ENCODE assay signal across 2 cellular contexts in the genomic region with DNA sequence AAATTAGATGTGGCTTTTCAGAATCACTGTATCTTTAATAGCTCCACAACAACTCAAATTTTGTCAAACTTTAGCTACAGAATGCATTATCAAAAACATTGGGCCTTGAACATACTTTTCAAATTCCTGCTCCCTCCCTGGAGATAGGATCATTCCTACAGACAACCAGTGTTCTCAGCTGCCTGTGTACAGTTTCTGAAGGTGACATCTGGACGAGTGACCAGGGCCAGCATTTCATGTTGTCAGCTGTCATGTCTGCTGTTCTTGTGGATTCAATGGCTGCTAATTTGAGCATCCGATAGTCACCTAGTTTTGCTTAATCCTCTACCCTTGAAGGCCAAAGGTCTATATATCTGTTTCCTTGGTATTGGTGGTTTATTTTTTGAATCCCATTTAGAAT.
TF ChIP-seq lines count a peak whose summit lies in the region.

No MANE protein-coding gene starts in this region.

TF ChIP-seq in A549, 52 proteins besides CTCF, POLR2A, EP300 and RAD21 (continued from another document):
- TF ChIP-seq, protein P1, sequence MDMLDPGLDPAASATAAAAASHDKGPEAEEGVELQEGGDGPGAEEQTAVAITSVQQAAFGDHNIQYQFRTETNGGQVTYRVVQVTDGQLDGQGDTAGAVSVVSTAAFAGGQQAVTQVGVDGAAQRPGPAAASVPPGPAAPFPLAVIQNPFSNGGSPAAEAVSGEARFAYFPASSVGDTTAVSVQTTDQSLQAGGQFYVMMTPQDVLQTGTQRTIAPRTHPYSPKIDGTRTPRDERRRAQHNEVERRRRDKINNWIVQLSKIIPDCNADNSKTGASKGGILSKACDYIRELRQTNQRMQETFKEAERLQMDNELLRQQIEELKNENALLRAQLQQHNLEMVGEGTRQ (IDR thresholded peaks at IDR 0.05): no peak
- TF ChIP-seq BHLHE40 (IDR thresholded peaks at IDR 0.05; ENCODE audit: low read depth, low read length): no peak
- no peak for TF ChIP-seq TFCP2L1 (CRISPR knock-in tag; IDR thresholded peaks at IDR 0.05)
- TF ChIP-seq CBX2 (IDR thresholded peaks at IDR 0.05; ENCODE audit: borderline replicate concordance, low read depth): no peak
- TF ChIP-seq PHF8 (IDR thresholded peaks at IDR 0.05; ENCODE audit: borderline replicate concordance, low read depth): no peak
- no peak for TF ChIP-seq HOXB5 (CRISPR knock-in tag; IDR thresholded peaks at IDR 0.05)
- TF ChIP-seq POLR2AphosphoS2 (conservative IDR thresholded peaks at IDR 0.05; ENCODE audit: low read length): no peak
- no peak for TF ChIP-seq ESRRA (IDR thresholded peaks at IDR 0.05; ENCODE audit: borderline replicate concordance, low read length)
- no peak for TF ChIP-seq NPAS2 (CRISPR knock-in tag; IDR thresholded peaks at IDR 0.05; ENCODE audit: borderline replicate concordance)
- TF ChIP-seq FOSB (CRISPR knock-in tag; IDR thresholded peaks at IDR 0.05): no peak
- no peak for TF ChIP-seq EHF (CRISPR knock-in tag; IDR thresholded peaks at IDR 0.05)
- no peak for TF ChIP-seq KDM5A (IDR thresholded peaks at IDR 0.05)

TF ChIP-seq in IMR-90, 13 proteins besides CTCF, POLR2A, EP300 and RAD21 (continued from another document):
- TF ChIP-seq SMC3 (IDR thresholded peaks at IDR 0.05; ENCODE audit: low read depth, low read length): no peak
- TF ChIP-seq CEBPB (IDR thresholded peaks at IDR 0.05; ENCODE audit: low read depth, low read length): no peak
- no peak for TF ChIP-seq RFX5 (IDR thresholded peaks at IDR 0.05; ENCODE audit: low read depth, low read length)
